ENCODE assay signal across 8 cellular contexts in genomic region chr13:41008349-41008980, GRCh38.
A peak's percentile ranks its signal among the peaks of the same experiment; 100 is the strongest.
DNase-seq lines count a peak whose midpoint lies in the region; ATAC-seq, FAIRE-seq and TF ChIP-seq lines count a peak whose summit lies in the region.

No MANE protein-coding gene starts in this region.

- TF ChIP-seq CTCF in AG09319 (IDR thresholded peaks at IDR 0.05; ENCODE audit: low read depth, low read length) (no peak), RWPE2 (IDR thresholded peaks at IDR 0.05; ENCODE audit: poor library complexity, severe bottlenecking) (no peak)

- ATAC-seq in RWPE2 (ENCODE audit: low read depth) (peak; percentile 86), HG03039 (IDR thresholded peaks at IDR 0.05; ENCODE audit: unreplicated experiment) (no peak), GM19397 (IDR thresholded peaks at IDR 0.05; ENCODE audit: unreplicated experiment) (no peak), HG03280 (IDR thresholded peaks at IDR 0.05; ENCODE audit: unreplicated experiment) (no peak)

- H3K27me3 ChIP-seq in RWPE2 (ENCODE audit: insufficient read depth, poor library complexity, severe bottlenecking), result no peaks in the 10 kb centered on the region

- peaks cover 48% of the 10 kb centered on the region for H3K4me1 ChIP-seq in RWPE2 (ENCODE audit: insufficient read depth, poor library complexity, severe bottlenecking)

- peak overlapping the region; percentile 51 for H3K27ac ChIP-seq in RWPE2 (ENCODE audit: poor library complexity, severe bottlenecking)

- peak; percentile 45 for FAIRE-seq in H54 (lab: Jason Lieb, UNC)

- peaks cover 41% of the 10 kb centered on the region for H3K36me3 ChIP-seq in RWPE2 (ENCODE audit: low read depth)

- peak; percentile 27 for DNase-seq in AG09319 (ENCODE audit: extremely low read depth, low read depth)
- no peak for DNase-seq in H54 (ENCODE audit: insufficient read length, low spot score)
- DNase-seq in RWPE2 (ENCODE audit: low spot score), result no peak
- DNase-seq in fibroblast of the conjunctiva (ENCODE audit: low read depth), result peak; percentile 67
- DNase-seq in NCI-H187 (lab: John Stamatoyannopoulos, UW), result no peak

- H3K9me3 ChIP-seq in RWPE2 (ENCODE audit: severe bottlenecking), result no peaks in the 10 kb centered on the region

- TF ChIP-seq POLR2A in H54 (IDR thresholded peaks at IDR 0.05; ENCODE audit: low read depth, low read length), result no peak

- H3K4me3 ChIP-seq in RWPE2 (ENCODE audit: severe bottlenecking), result no peak overlapping the region

Comparison
In these comparisons a context has a peak if more than half of its experiments do, and no peak if none do; other contexts are left out.
1. DNase-seq: peak in AG09319 (single experiment) and fibroblast of the conjunctiva (single experiment); none in H54 (single experiment), RWPE2 (single experiment) and NCI-H187 (0 of 2).